ENCODE assay signal across 8 cellular contexts in genomic region chr12:104494137-104494815, GRCh38. TPM values are rescaled to one million over a fixed set of nuclear protein-coding genes. Genes with fewer than 3 reads are reported as not detected.
DNase-seq lines count a peak whose midpoint lies in the region; ATAC-seq lines count a peak whose summit lies in the region.

No MANE protein-coding gene starts in this region.

- no peaks in the 10 kb centered on the region for H3K36me3 ChIP-seq in ACC112 (ENCODE audit: insufficient read depth, low read length)

- no peaks in the 10 kb centered on the region for H3K27me3 ChIP-seq in ACC112 (ENCODE audit: insufficient read depth, low read length)

- peak overlapping the region; percentile 51 for H3K27ac ChIP-seq in ACC112 (ENCODE audit: low read depth, low read length)

- peak overlapping the region; percentile 60 for H3K4me3 ChIP-seq in ACC112 (ENCODE audit: low read depth, low read length)

- ATAC-seq in HG02852 (IDR thresholded peaks at IDR 0.05; ENCODE audit: unreplicated experiment) (peak; percentile 62), left ventricle myocardium superior (peak; percentile 72)

- H3K4me1 ChIP-seq in ACC112 (ENCODE audit: control insufficient read depth, insufficient read depth, low read length, unreplicated experiment): peaks cover 5% of the 10 kb centered on the region

- DNase-seq in activated T-cell treated with anti-CD3 and anti-CD28 coated beads for 1 hour (ENCODE audit: low read depth): peak; percentile 26
- peak; percentile 33 for DNase-seq in left ventricle myocardium superior
- DNase-seq in stimulated activated CD8-positive, alpha-beta memory T cell treated with anti-CD3 and anti-CD28 coated beads, Interleukin-4, amount 100 ng/mL, for 48 hours: peak; percentile 80
- DNase-seq in NCI-H524 treated with DMSO at 0.1 percent for 48 hours (lab: John Stamatoyannopoulos, UW): no peak
- DNase-seq in NCI-H1092 (lab: John Stamatoyannopoulos, UW): no peak
- no peak for DNase-seq in epidermal melanocyte (ENCODE audit: insufficient read length, low spot score)

- peaks cover 16% of the 10 kb centered on the region for H3K79me2 ChIP-seq in ACC112 (ENCODE audit: control insufficient read depth, insufficient read depth, low read length, unreplicated experiment)

- intact Hi-C loops in left ventricle myocardium superior (cut with micrococcal nuclease): no loop called here

- no peak overlapping the region for H2AFZ ChIP-seq in ACC112 (ENCODE audit: low read length, unreplicated experiment)

RNA-seq across cellular contexts. Expression of gene CHST11, which starts 37.5 kb away (rescaled TPM):
- 3.4 TPM for total RNA-seq in left ventricle myocardium superior

Comparison
In these comparisons a context has a peak if more than half of its experiments do, and no peak if none do; other contexts are left out.
1. DNase-seq: peak in activated T-cell treated with anti-CD3 and anti-CD28 coated beads for 1 hour (single experiment), left ventricle myocardium superior (single experiment) and stimulated activated CD8-positive, alpha-beta memory T cell treated with anti-CD3 and anti-CD28 coated beads, Interleukin-4, amount 100 ng/mL, for 48 hours (single experiment); none in NCI-H524 treated with DMSO at 0.1 percent for 48 hours (single experiment), NCI-H1092 (single experiment) and epidermal melanocyte (single experiment).